Comparison of ENCODE assay signal across 17 cellular contexts in the genomic region with DNA sequence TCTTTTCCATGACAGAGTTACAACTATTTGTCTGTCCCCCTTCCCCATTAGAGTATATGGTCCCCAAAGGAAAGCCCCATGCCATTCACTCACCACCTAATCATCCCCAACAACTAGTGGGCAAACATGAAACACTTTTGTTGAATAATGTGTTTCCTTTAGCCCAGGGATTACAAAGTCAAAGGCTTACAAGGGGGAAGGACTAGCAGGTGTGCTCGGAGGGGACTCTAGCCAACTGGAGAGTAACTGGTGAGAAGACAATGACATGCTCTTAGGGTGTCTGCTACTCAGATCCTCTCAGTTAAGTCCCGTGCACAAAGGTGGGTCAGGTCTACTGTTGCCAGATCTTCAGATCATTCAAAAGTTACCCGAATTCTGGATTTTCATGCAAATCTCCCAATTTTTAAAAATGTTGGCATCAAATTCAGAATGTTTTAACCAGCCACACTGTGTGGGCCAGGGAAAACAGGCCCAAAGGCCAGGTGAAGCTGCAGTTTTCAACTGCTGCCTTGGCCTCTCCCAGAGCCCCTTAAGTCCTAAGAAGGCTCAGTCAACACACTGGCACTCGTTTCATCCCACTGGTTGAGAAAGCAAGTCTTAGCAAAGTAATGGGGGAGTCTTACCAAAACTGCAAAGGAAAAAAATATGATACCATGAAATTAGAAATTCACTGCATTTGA. TPM values are rescaled to one million over a fixed set of nuclear protein-coding genes. Genes with fewer than 3 reads are reported as not detected.
DNase-seq lines count a peak whose midpoint lies in the region; ATAC-seq and TF ChIP-seq lines count a peak whose summit lies in the region.
"Had no signal": no experiment of that assay in that cellular context is flagged by ENCODE, and none has a peak within 500 bp of the region (broad histone marks: within the 10 kb centered on the region; RNA-seq: fewer than 3 reads in every experiment).

No MANE protein-coding gene starts in this region.

- H3K36me3 Mint-ChIP-seq in chondrocyte (ENCODE audit: low read depth) = peaks cover 9% of the 10 kb centered on the region
- H3K36me3 Mint-ChIP-seq in stimulated activated memory B cell treated with anti-CD40 and anti-IgM and Interleukin-4, amounts not matched to agents 10 μg/mL and 1 μg/mL and 100 μg/mL, for 72 hours = peaks cover 41% of the 10 kb centered on the region

- peaks cover 15% of the 10 kb centered on the region for H3K4me1 ChIP-seq in cardiac muscle cell (ENCODE audit: low read depth)
- peaks cover 3% of the 10 kb centered on the region for H3K4me1 ChIP-seq in RWPE2 (ENCODE audit: insufficient read depth, poor library complexity, severe bottlenecking)
- H3K4me1 ChIP-seq: breast epithelium had no signal

- H3K36me3 ChIP-seq in cardiac muscle cell (peaks cover 18% of the 10 kb centered on the region), RWPE2 (ENCODE audit: low read depth) (peaks cover 70% of the 10 kb centered on the region)
- H3K36me3 ChIP-seq: breast epithelium, prostate gland had no signal

- H3K9me3 ChIP-seq in cardiac muscle cell (ENCODE audit: low read depth) (no peaks in the 10 kb centered on the region), RWPE2 (ENCODE audit: severe bottlenecking) (no peaks in the 10 kb centered on the region)
- H3K9me3 ChIP-seq: BE2C, breast epithelium, prostate gland, upper lobe of right lung had no signal

- intact Hi-C loops in left cardiac atrium (cut with DNase I) = no loop called here

- H3K27me3 Mint-ChIP-seq in chondrocyte (ENCODE audit: low read depth) = no peaks in the 10 kb centered on the region
- H3K27me3 Mint-ChIP-seq in stimulated activated memory B cell treated with anti-CD40 and anti-IgM and Interleukin-4, amounts not matched to agents 10 μg/mL and 1 μg/mL and 100 μg/mL, for 72 hours = no peaks in the 10 kb centered on the region

- TF ChIP-seq CTCF in cardiac muscle cell (IDR thresholded peaks at IDR 0.05; ENCODE audit: low read depth, low read length) (no peak), RWPE2 (IDR thresholded peaks at IDR 0.05; ENCODE audit: poor library complexity, severe bottlenecking) (no peak), chondrocyte (IDR thresholded peaks at IDR 0.05) (no peak)

- H3K9me3 Mint-ChIP-seq in chondrocyte (ENCODE audit: low read depth) = no peaks in the 10 kb centered on the region
- no peaks in the 10 kb centered on the region for H3K9me3 Mint-ChIP-seq in stimulated activated memory B cell treated with anti-CD40 and anti-IgM and Interleukin-4, amounts not matched to agents 10 μg/mL and 1 μg/mL and 100 μg/mL, for 72 hours

- H3K27ac Mint-ChIP-seq in chondrocyte (ENCODE audit: unreplicated experiment) = peak overlapping the region; percentile 10
- H3K27ac Mint-ChIP-seq in stimulated activated memory B cell treated with anti-CD40 and anti-IgM and Interleukin-4, amounts not matched to agents 10 μg/mL and 1 μg/mL and 100 μg/mL, for 72 hours = peak overlapping the region; percentile 28

- H3K4me3 ChIP-seq in cardiac muscle cell = no peak overlapping the region
- no peak overlapping the region for H3K4me3 ChIP-seq in RWPE2 (ENCODE audit: severe bottlenecking)
- H3K4me3 ChIP-seq: breast epithelium, PC-9, prostate gland, upper lobe of right lung had no signal

- H3K27me3 ChIP-seq in cardiac muscle cell = no peaks in the 10 kb centered on the region
- no peaks in the 10 kb centered on the region for H3K27me3 ChIP-seq in RWPE2 (ENCODE audit: insufficient read depth, poor library complexity, severe bottlenecking)
- H3K27me3 ChIP-seq: BE2C, breast epithelium, foreskin keratinocyte, upper lobe of right lung had no signal

- peak overlapping the region; percentile 81 for H3K27ac ChIP-seq in cardiac muscle cell
- H3K27ac ChIP-seq in RWPE2 (ENCODE audit: poor library complexity, severe bottlenecking) = no peak overlapping the region
- H3K27ac ChIP-seq: breast epithelium, foreskin keratinocyte, PC-9, upper lobe of right lung had no signal

- peaks cover 37% of the 10 kb centered on the region for H3K4me1 Mint-ChIP-seq in chondrocyte (ENCODE audit: low read depth)
- peaks cover 20% of the 10 kb centered on the region for H3K4me1 Mint-ChIP-seq in stimulated activated memory B cell treated with anti-CD40 and anti-IgM and Interleukin-4, amounts not matched to agents 10 μg/mL and 1 μg/mL and 100 μg/mL, for 72 hours

- no peak for DNase-seq in cardiac muscle cell (ENCODE audit: low read depth in 1 of 2, low spot score in 1 of 2)
- no peak for DNase-seq in left cardiac atrium
- DNase-seq in RWPE2 (ENCODE audit: low spot score) = no peak
- no peak for DNase-seq in chondrocyte (ENCODE audit: low spot score)
- DNase-seq in NCI-H1694 treated with DMSO at 0.1 percent for 48 hours (lab: John Stamatoyannopoulos, UW) = no peak
- DNase-seq in retina = no peak
- DNase-seq: BE2C, foreskin keratinocyte, NCI-H1105, NCI-H446, PC-9, SW 1271, upper lobe of right lung had no signal

- ATAC-seq in left cardiac atrium (no peak), RWPE2 (ENCODE audit: low read depth) (0 out of 3 replicates have a peak, but pooled peaks have one; percentile 20), GM21723 (IDR thresholded peaks at IDR 0.05; ENCODE audit: unreplicated experiment) (no peak)
- ATAC-seq in stimulated activated memory B cell treated with anti-CD40 and anti-IgM and Interleukin-4, amounts not matched to agents 10 μg/mL and 1 μg/mL and 100 μg/mL, for 72 hours = no peak
- ATAC-seq: foreskin keratinocyte, upper lobe of right lung had no signal

- H3K4me3 Mint-ChIP-seq in chondrocyte (ENCODE audit: unreplicated experiment) = no peak overlapping the region
- H3K4me3 Mint-ChIP-seq in stimulated activated memory B cell treated with anti-CD40 and anti-IgM and Interleukin-4, amounts not matched to agents 10 μg/mL and 1 μg/mL and 100 μg/mL, for 72 hours = no peak overlapping the region

RNA-seq across cellular contexts. Expression of a gene that starts 29.7 kb away (rescaled TPM):
- total RNA-seq in cardiac muscle cell (338 and 386 TPM in 2 replicates), left cardiac atrium (100 to 1,000 TPM; 140 to 244 TPM), chondrocyte (48.3 to 69.0 TPM (median 67.1 TPM) in 3 replicates)
- polyA plus RNA-seq in cardiac muscle cell = 330 and 484 TPM in 2 replicates

RNA-seq across cellular contexts. Expression of a gene that starts 34.3 kb away (rescaled TPM):
- total RNA-seq in cardiac muscle cell (17.2 and 36.1 TPM in 2 replicates), left cardiac atrium (10 to 100 TPM; 72.2 to 92.2 TPM), chondrocyte (70.0 to 88.1 TPM (median 72.1 TPM) in 3 replicates)
- 131 and 168 TPM in 2 replicates for polyA plus RNA-seq in cardiac muscle cell

RNA-seq across cellular contexts. Expression of a gene that starts 59.9 kb away (rescaled TPM):
- total RNA-seq in cardiac muscle cell = 24.0 and 41.5 TPM in 2 replicates
- polyA plus RNA-seq in cardiac muscle cell = 92.5 and 128 TPM in 2 replicates
- 10 to 100 TPM; 43.2 to 51.8 TPM for total RNA-seq in left cardiac atrium
- total RNA-seq in chondrocyte = 41.4 to 44.4 TPM (median 42.0 TPM) in 3 replicates
